1 cellular context compared by ENCODE assay signal in the genomic region with DNA sequence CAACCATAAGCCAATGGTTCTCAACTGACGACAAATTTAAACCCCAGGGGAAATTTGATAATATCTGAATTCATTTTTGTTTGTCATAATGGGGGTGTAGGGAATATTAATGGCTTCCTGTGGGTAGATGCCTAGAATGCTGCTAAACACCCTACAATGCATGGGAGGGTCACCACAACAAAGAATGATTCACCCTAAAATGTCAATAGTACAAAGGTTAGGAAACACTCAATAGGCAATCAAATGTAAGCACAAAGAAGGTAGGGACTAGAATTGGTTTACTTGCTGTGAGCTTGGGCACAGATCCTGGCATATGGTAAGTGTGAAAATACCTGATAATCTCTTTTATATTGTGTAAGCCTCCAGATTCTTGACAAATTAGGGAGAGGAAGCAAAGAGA.
TF ChIP-seq lines count a peak whose summit lies in the region.

No MANE protein-coding gene starts in this region.

TF ChIP-seq in HepG2, 621 proteins besides CTCF, POLR2A, EP300 and RAD21 (continued from another document and continues in another):
- TF ChIP-seq, protein P1, sequence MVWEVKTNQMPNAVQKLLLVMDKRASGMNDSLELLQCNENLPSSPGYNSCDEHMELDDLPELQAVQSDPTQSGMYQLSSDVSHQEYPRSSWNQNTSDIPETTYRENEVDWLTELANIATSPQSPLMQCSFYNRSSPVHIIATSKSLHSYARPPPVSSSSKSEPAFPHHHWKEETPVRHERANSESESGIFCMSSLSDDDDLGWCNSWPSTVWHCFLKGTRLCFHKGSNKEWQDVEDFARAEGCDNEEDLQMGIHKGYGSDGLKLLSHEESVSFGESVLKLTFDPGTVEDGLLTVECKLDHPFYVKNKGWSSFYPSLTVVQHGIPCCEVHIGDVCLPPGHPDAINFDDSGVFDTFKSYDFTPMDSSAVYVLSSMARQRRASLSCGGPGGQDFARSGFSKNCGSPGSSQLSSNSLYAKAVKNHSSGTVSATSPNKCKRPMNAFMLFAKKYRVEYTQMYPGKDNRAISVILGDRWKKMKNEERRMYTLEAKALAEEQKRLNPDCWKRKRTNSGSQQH (CRISPR knock-in tag; IDR thresholded peaks at IDR 0.05; ENCODE audit: low read depth): no peak
- TF ChIP-seq ESRRA (CRISPR knock-in tag; IDR thresholded peaks at IDR 0.05; ENCODE audit: low read depth): no peak
- TF ChIP-seq ZNF382 (CRISPR knock-in tag; IDR thresholded peaks at IDR 0.05; ENCODE audit: borderline replicate concordance): no peak
- no peak for TF ChIP-seq TBL1XR1 (IDR thresholded peaks at IDR 0.05; ENCODE audit: borderline replicate concordance, low read length, partially characterized antibody)
- TF ChIP-seq ZNF75D (CRISPR knock-in tag; IDR thresholded peaks at IDR 0.05; ENCODE audit: borderline replicate concordance): no peak
- TF ChIP-seq ZBTB38 (CRISPR knock-in tag; IDR thresholded peaks at IDR 0.05): no peak
- no peak for TF ChIP-seq EZH2 (conservative IDR thresholded peaks at IDR 0.05; ENCODE audit: low read depth, low read length)
- peak; percentile 76 for TF ChIP-seq TCF7 (IDR thresholded peaks at IDR 0.05; ENCODE audit: low read depth)
- no peak for TF ChIP-seq HOXA7 (CRISPR knock-in tag; IDR thresholded peaks at IDR 0.05)
- TF ChIP-seq HCFC1 (IDR thresholded peaks at IDR 0.05; ENCODE audit: low read depth, low read length): no peak
- TF ChIP-seq TSC22D2 (CRISPR knock-in tag; IDR thresholded peaks at IDR 0.05; ENCODE audit: borderline replicate concordance): no peak
- TF ChIP-seq MTA1 (CRISPR knock-in tag; IDR thresholded peaks at IDR 0.05; ENCODE audit: borderline replicate concordance): no peak
- peak; percentile 76 for TF ChIP-seq RARA (CRISPR knock-in tag; IDR thresholded peaks at IDR 0.05)
- no peak for TF ChIP-seq SRSF4 (IDR thresholded peaks at IDR 0.05; ENCODE audit: low read depth, low read length, poor library complexity, severe bottlenecking)
- no peak for TF ChIP-seq ZNF230 (CRISPR knock-in tag; IDR thresholded peaks at IDR 0.05)
- TF ChIP-seq ZFP36L2 (CRISPR knock-in tag; IDR thresholded peaks at IDR 0.05): no peak
- TF ChIP-seq, protein P2, sequence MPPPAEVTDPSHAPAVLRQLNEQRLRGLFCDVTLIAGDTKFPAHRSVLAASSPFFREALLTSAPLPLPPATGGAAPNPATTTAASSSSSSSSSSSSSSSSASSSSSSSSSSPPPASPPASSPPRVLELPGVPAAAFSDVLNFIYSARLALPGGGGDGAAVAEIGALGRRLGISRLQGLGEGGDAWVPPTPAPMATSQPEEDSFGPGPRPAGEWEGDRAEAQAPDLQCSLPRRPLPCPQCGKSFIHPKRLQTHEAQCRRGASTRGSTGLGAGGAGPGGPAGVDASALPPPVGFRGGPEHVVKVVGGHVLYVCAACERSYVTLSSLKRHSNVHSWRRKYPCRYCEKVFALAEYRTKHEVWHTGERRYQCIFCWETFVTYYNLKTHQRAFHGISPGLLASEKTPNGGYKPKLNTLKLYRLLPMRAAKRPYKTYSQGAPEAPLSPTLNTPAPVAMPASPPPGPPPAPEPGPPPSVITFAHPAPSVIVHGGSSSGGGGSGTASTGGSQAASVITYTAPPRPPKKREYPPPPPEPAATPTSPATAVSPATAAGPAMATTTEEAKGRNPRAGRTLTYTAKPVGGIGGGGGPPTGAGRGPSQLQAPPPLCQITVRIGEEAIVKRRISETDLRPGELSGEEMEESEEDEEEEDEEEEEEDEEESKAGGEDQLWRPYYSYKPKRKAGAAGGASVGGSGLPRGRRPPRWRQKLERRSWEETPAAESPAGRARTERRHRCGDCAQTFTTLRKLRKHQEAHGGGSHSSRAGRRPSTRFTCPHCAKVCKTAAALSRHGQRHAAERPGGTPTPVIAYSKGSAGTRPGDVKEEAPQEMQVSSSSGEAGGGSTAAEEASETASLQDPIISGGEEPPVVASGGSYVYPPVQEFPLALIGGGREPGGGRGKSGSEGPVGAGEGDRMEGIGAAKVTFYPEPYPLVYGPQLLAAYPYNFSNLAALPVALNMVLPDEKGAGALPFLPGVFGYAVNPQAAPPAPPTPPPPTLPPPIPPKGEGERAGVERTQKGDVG (CRISPR knock-in tag; IDR thresholded peaks at IDR 0.05; ENCODE audit: borderline replicate concordance): no peak
- TF ChIP-seq, protein P3, sequence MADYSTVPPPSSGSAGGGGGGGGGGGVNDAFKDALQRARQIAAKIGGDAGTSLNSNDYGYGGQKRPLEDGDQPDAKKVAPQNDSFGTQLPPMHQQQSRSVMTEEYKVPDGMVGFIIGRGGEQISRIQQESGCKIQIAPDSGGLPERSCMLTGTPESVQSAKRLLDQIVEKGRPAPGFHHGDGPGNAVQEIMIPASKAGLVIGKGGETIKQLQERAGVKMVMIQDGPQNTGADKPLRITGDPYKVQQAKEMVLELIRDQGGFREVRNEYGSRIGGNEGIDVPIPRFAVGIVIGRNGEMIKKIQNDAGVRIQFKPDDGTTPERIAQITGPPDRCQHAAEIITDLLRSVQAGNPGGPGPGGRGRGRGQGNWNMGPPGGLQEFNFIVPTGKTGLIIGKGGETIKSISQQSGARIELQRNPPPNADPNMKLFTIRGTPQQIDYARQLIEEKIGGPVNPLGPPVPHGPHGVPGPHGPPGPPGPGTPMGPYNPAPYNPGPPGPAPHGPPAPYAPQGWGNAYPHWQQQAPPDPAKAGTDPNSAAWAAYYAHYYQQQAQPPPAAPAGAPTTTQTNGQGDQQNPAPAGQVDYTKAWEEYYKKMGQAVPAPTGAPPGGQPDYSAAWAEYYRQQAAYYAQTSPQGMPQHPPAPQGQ (CRISPR knock-in tag; IDR thresholded peaks at IDR 0.05; ENCODE audit: borderline replicate concordance): no peak
- TF ChIP-seq, protein P4, sequence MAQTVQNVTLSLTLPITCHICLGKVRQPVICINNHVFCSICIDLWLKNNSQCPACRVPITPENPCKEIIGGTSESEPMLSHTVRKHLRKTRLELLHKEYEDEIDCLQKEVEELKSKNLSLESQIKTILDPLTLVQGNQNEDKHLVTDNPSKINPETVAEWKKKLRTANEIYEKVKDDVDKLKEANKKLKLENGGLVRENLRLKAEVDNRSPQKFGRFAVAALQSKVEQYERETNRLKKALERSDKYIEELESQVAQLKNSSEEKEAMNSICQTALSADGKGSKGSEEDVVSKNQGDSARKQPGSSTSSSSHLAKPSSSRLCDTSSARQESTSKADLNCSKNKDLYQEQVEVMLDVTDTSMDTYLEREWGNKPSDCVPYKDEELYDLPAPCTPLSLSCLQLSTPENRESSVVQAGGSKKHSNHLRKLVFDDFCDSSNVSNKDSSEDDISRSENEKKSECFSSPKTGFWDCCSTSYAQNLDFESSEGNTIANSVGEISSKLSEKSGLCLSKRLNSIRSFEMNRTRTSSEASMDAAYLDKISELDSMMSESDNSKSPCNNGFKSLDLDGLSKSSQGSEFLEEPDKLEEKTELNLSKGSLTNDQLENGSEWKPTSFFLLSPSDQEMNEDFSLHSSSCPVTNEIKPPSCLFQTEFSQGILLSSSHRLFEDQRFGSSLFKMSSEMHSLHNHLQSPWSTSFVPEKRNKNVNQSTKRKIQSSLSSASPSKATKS (CRISPR knock-in tag; IDR thresholded peaks at IDR 0.05): no peak
- TF ChIP-seq REXO4 (CRISPR knock-in tag; IDR thresholded peaks at IDR 0.05; ENCODE audit: borderline replicate concordance): no peak
- no peak for TF ChIP-seq ZNF549 (CRISPR knock-in tag; IDR thresholded peaks at IDR 0.05)
- no peak for TF ChIP-seq ONECUT2 (CRISPR knock-in tag; IDR thresholded peaks at IDR 0.05)
- no peak for TF ChIP-seq KDM4B (CRISPR knock-in tag; IDR thresholded peaks at IDR 0.05)
- TF ChIP-seq, protein P5, sequence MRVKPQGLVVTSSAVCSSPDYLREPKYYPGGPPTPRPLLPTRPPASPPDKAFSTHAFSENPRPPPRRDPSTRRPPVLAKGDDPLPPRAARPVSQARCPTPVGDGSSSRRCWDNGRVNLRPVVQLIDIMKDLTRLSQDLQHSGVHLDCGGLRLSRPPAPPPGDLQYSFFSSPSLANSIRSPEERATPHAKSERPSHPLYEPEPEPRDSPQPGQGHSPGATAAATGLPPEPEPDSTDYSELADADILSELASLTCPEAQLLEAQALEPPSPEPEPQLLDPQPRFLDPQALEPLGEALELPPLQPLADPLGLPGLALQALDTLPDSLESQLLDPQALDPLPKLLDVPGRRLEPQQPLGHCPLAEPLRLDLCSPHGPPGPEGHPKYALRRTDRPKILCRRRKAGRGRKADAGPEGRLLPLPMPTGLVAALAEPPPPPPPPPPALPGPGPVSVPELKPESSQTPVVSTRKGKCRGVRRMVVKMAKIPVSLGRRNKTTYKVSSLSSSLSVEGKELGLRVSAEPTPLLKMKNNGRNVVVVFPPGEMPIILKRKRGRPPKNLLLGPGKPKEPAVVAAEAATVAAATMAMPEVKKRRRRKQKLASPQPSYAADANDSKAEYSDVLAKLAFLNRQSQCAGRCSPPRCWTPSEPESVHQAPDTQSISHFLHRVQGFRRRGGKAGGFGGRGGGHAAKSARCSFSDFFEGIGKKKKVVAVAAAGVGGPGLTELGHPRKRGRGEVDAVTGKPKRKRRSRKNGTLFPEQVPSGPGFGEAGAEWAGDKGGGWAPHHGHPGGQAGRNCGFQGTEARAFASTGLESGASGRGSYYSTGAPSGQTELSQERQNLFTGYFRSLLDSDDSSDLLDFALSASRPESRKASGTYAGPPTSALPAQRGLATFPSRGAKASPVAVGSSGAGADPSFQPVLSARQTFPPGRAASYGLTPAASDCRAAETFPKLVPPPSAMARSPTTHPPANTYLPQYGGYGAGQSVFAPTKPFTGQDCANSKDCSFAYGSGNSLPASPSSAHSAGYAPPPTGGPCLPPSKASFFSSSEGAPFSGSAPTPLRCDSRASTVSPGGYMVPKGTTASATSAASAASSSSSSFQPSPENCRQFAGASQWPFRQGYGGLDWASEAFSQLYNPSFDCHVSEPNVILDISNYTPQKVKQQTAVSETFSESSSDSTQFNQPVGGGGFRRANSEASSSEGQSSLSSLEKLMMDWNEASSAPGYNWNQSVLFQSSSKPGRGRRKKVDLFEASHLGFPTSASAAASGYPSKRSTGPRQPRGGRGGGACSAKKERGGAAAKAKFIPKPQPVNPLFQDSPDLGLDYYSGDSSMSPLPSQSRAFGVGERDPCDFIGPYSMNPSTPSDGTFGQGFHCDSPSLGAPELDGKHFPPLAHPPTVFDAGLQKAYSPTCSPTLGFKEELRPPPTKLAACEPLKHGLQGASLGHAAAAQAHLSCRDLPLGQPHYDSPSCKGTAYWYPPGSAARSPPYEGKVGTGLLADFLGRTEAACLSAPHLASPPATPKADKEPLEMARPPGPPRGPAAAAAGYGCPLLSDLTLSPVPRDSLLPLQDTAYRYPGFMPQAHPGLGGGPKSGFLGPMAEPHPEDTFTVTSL (CRISPR knock-in tag; IDR thresholded peaks at IDR 0.05; ENCODE audit: borderline replicate concordance): peak; percentile 85; the same call in 1 of the 2 replicates
- no peak for TF ChIP-seq ZNF841 (CRISPR knock-in tag; IDR thresholded peaks at IDR 0.05; ENCODE audit: borderline replicate concordance)
- TF ChIP-seq, protein P6, sequence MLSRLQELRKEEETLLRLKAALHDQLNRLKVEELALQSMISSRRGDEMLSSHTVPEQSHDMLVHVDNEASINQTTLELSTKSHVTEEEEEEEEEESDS (CRISPR knock-in tag; IDR thresholded peaks at IDR 0.05; ENCODE audit: borderline replicate concordance): no peak
- no peak for TF ChIP-seq CHD4 (IDR thresholded peaks at IDR 0.05; ENCODE audit: borderline replicate concordance, low read length)
- TF ChIP-seq, protein P7, sequence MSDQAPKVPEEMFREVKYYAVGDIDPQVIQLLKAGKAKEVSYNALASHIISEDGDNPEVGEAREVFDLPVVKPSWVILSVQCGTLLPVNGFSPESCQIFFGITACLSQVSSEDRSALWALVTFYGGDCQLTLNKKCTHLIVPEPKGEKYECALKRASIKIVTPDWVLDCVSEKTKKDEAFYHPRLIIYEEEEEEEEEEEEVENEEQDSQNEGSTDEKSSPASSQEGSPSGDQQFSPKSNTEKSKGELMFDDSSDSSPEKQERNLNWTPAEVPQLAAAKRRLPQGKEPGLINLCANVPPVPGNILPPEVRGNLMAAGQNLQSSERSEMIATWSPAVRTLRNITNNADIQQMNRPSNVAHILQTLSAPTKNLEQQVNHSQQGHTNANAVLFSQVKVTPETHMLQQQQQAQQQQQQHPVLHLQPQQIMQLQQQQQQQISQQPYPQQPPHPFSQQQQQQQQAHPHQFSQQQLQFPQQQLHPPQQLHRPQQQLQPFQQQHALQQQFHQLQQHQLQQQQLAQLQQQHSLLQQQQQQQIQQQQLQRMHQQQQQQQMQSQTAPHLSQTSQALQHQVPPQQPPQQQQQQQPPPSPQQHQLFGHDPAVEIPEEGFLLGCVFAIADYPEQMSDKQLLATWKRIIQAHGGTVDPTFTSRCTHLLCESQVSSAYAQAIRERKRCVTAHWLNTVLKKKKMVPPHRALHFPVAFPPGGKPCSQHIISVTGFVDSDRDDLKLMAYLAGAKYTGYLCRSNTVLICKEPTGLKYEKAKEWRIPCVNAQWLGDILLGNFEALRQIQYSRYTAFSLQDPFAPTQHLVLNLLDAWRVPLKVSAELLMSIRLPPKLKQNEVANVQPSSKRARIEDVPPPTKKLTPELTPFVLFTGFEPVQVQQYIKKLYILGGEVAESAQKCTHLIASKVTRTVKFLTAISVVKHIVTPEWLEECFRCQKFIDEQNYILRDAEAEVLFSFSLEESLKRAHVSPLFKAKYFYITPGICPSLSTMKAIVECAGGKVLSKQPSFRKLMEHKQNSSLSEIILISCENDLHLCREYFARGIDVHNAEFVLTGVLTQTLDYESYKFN (CRISPR knock-in tag; conservative IDR thresholded peaks at IDR 0.05): peak; percentile 56
- no peak for TF ChIP-seq NFKBIZ (CRISPR knock-in tag; IDR thresholded peaks at IDR 0.05)
- no peak for TF ChIP-seq ZNF256 (CRISPR knock-in tag; conservative IDR thresholded peaks at IDR 0.05)
- no peak for TF ChIP-seq XBP1 (CRISPR knock-in tag; IDR thresholded peaks at IDR 0.05)
- no peak for TF ChIP-seq ZNF883 (CRISPR knock-in tag; IDR thresholded peaks at IDR 0.05; ENCODE audit: not compliant biosample characterization)
- no peak for TF ChIP-seq SRSF1 (optimal IDR thresholded peaks at IDR 0.05; ENCODE audit: low read depth, low read length)
- TF ChIP-seq, protein P8, sequence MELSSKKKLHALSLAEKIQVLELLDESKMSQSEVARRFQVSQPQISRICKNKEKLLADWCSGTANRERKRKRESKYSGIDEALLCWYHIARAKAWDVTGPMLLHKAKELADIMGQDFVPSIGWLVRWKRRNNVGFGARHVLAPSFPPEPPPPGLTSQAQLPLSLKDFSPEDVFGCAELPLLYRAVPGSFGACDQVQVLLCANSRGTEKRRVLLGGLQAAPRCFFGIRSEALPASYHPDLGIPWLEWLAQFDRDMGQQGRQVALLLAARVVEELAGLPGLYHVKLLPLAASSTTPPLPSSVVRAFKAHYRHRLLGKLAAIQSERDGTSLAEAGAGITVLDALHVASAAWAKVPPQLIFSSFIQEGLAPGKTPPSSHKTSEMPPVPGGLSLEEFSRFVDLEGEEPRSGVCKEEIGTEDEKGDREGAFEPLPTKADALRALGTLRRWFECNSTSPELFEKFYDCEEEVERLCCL (CRISPR knock-in tag; IDR thresholded peaks at IDR 0.05; ENCODE audit: borderline replicate concordance): no peak
- TF ChIP-seq, protein P9, sequence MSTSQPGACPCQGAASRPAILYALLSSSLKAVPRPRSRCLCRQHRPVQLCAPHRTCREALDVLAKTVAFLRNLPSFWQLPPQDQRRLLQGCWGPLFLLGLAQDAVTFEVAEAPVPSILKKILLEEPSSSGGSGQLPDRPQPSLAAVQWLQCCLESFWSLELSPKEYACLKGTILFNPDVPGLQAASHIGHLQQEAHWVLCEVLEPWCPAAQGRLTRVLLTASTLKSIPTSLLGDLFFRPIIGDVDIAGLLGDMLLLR (CRISPR knock-in tag; IDR thresholded peaks at IDR 0.05): no peak
- TF ChIP-seq SOX6 (IDR thresholded peaks at IDR 0.05): no peak
- TF ChIP-seq SOX6 (CRISPR knock-in tag; IDR thresholded peaks at IDR 0.05): peak; percentile 90
